Comparison of ENCODE assay signal across 13 cellular contexts in the genomic region with DNA sequence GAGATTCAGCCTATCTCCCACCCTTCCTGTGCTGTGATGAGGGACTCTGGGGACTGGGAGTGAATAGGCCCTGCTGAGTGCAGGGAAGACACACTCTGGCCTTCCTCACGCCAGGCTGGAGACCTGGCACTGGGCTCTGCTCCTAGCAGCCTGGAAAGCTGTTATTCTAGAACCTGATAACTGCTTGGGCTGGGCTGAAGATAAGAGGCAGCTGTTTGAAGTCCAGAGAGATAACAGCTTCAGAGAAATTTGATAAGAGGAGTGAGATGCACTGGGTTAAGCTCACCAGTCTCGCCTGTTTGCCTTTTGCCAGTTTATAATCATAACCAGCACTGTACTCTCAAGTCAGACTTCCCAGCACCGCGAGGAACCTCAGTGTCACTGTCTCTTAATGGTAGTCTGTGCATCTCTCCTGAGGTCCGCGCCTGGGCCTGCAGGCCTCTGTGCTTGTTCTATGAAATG. TPM values are rescaled to one million over a fixed set of nuclear protein-coding genes. Genes with fewer than 3 reads are reported as not detected.
DNase-seq lines count a peak whose midpoint lies in the region; ATAC-seq and TF ChIP-seq lines count a peak whose summit lies in the region.
"Had no signal": no experiment of that assay in that cellular context is flagged by ENCODE, and none has a peak within 500 bp of the region (broad histone marks: within the 10 kb centered on the region; RNA-seq: fewer than 3 reads in every experiment).

No MANE protein-coding gene starts in this region.

- DNase-seq in NCI-H510A treated with DMSO at 0.1 percent for 48 hours (lab: John Stamatoyannopoulos, UW) (peak; percentile 82), NCI-H510A (lab: John Stamatoyannopoulos, UW) (no peak), RWPE1 (ENCODE audit: low spot score) (no peak), heart left ventricle (no peak), transverse colon (peak; percentile 68), T1000 (lab: John Stamatoyannopoulos, UW) (no peak), EL (no peak)
- DNase-seq in activated CD4-positive, alpha-beta T cell treated with anti-CD3 and anti-CD28 coated beads, Interleukin-2, amount 50 U/mL, for 48 hours, result no peak
- DNase-seq: activated CD8-positive, alpha-beta memory T cell treated with anti-CD3 and anti-CD28 coated beads for 24 hours; MG63; NK-92 treated with Interleukin-12 subunit alpha and Interleukin-12 subunit beta, amount 100 ng/mL, for 24 hours; spleen; uterus had no signal

- H3K4me3 ChIP-seq in heart left ventricle, result no peak overlapping the region
- no peak overlapping the region for H3K4me3 ChIP-seq in transverse colon
- H3K4me3 ChIP-seq: MG63, spleen, uterus had no signal

- POLR2A ChIA-PET in RWPE1 (lab: Yijun Ruan, JAX; ENCODE audit: low non-redundant PET), result no interaction called here

- no peak for TF ChIP-seq POLR2A in heart left ventricle (IDR thresholded peaks at IDR 0.05)
- peak; percentile 85 for TF ChIP-seq POLR2A in transverse colon (IDR thresholded peaks at IDR 0.05)

- intact Hi-C loops in heart left ventricle (cut with DNase I) (no loop called here), transverse colon (cut with DNase I; ENCODE audit: low total_unique reads) (loop anchor here (5.0 kb wide), 1 partner anchor 434 kb away; no protein-coding TSS in a partner anchor)

- CTCF ChIA-PET in RWPE1 (lab: Yijun Ruan, JAX), result no interaction called here

- in situ Hi-C loops in transverse colon (cut with MboI; ENCODE audit: low pct_ligation_motif_present in 1 of 4, low pct_unique_long_range_greater_than_20kb in 1 of 4, low sequenced_read_pairs in 3 of 4), result no loop called here

- peak overlapping the region; percentile 36 for H3K27ac ChIP-seq in RWPE1
- H3K27ac ChIP-seq in heart left ventricle, result peak overlapping the region in 3 of 12 donors; percentile 23 to 57 (median 49)
- peak overlapping the region; percentile 84 to 91 (median 86) for H3K27ac ChIP-seq in transverse colon
- H3K27ac ChIP-seq: spleen, uterus had no signal

- H3K4me1 ChIP-seq in heart left ventricle (peaks cover 0 to 11% (median 0%) of the 10 kb centered on the region in 12 donors), transverse colon (peaks cover 14 to 76% (median 44%) of the 10 kb centered on the region in 4 donors)
- H3K4me1 ChIP-seq: spleen, uterus had no signal

- TF ChIP-seq EP300 in transverse colon (IDR thresholded peaks at IDR 0.05; ENCODE audit: low read depth), result peak; percentile 43

- H3K27me3 ChIP-seq in heart left ventricle (no peaks in the 10 kb centered on the region), transverse colon (no peaks in the 10 kb centered on the region)
- H3K27me3 ChIP-seq: MG63, spleen, uterus had no signal

- H3K36me3 ChIP-seq in heart left ventricle (no peaks in the 10 kb centered on the region), transverse colon (no peaks in the 10 kb centered on the region)
- H3K36me3 ChIP-seq: MG63, spleen, uterus had no signal

- TF ChIP-seq CTCF in RWPE1 (conservative IDR thresholded peaks at IDR 0.05; ENCODE audit: low read depth) (no peak), heart left ventricle (IDR thresholded peaks at IDR 0.05) (no peak), transverse colon (IDR thresholded peaks at IDR 0.05) (no peak)

- H3K9me3 ChIP-seq in heart left ventricle, result no peaks in the 10 kb centered on the region
- no peaks in the 10 kb centered on the region for H3K9me3 ChIP-seq in transverse colon
- H3K9me3 ChIP-seq: MG63, spleen, uterus had no signal

- 50 to 61% (median 55%) methylated on average over 6 of the region's 6 CpGs for WGBS in heart left ventricle, 4 donors
- WGBS in transverse colon (ENCODE audit: low coverage in 1 of 2), 2 donors, result 45 to 59% methylated on average over 4 to 6 of the region's 6 CpGs

- ATAC-seq in heart left ventricle, result peak; percentile 66 to 78 (median 73)

RNA-seq across cellular contexts. Expression of a gene that starts 46.6 kb away (rescaled TPM):
- total RNA-seq in heart left ventricle (under 1 TPM in 1 of 9 donors, not detected in 8; 0.05 TPM), transverse colon (under 1 TPM in 2 of 4 donors, not detected in 2; 0.55 to 0.95 TPM)
- polyA plus RNA-seq in heart left ventricle, result under 1 TPM; 0.03 to 0.04 TPM
- total RNA-seq: spleen had no signal

Comparison
In these comparisons a context has a peak if more than half of its experiments do, and no peak if none do; other contexts are left out.
1. DNase-seq: peak in NCI-H510A treated with DMSO at 0.1 percent for 48 hours (single experiment) and transverse colon (single experiment); none in NCI-H510A (single experiment), RWPE1 (single experiment), heart left ventricle (0 of 5), T1000 (single experiment), activated CD4-positive, alpha-beta T cell treated with anti-CD3 and anti-CD28 coated beads, Interleukin-2, amount 50 U/mL, for 48 hours (0 of 2) and EL (single experiment).